9 cellular contexts compared by ENCODE assay signal in genomic region chr15:37109952-37110630, GRCh38. TPM values are rescaled to one million over a fixed set of nuclear protein-coding genes. Genes with fewer than 3 reads are reported as not detected.
DNase-seq lines count a peak whose midpoint lies in the region; ATAC-seq lines count a peak whose summit lies in the region.
"Had no signal": no experiment of that assay in that cellular context is flagged by ENCODE, and none has a peak within 500 bp of the region (broad histone marks: within the 10 kb centered on the region; RNA-seq: fewer than 3 reads in every experiment).

No MANE protein-coding gene starts in this region.

- POLR2A ChIA-PET in activated CD4-positive, alpha-beta memory T cell treated with anti-CD3 and anti-CD28 coated beads, Interleukin-2, amount 10 ng/mL, durations not matched to agents 7 days and 5 days (lab: Charles Lee) = no interaction called here

- H3K27ac Mint-ChIP-seq in activated T-cell treated with anti-CD3 and anti-CD28 coated beads, Interleukin-2, amount 50 U/mL, for 72 hours = no peak overlapping the region
- no peak overlapping the region for H3K27ac Mint-ChIP-seq in memory B cell
- no peak overlapping the region for H3K27ac Mint-ChIP-seq in activated CD4-positive, alpha-beta memory T cell treated with anti-CD3 and anti-CD28 coated beads, Interleukin-2, amount 10 ng/mL, durations not matched to agents 7 days and 5 days

- H3K4me1 ChIP-seq in ectodermal cell (ENCODE audit: control insufficient read depth, insufficient read depth, low read length) (peaks cover 25% of the 10 kb centered on the region), urinary bladder (ENCODE audit: insufficient read depth) (peaks cover 3% of the 10 kb centered on the region)
- H3K4me1 ChIP-seq: BLaER1 had no signal

- peak overlapping the region; percentile 58 to 67 for H3K4me3 Mint-ChIP-seq in activated T-cell treated with anti-CD3 and anti-CD28 coated beads, Interleukin-2, amount 50 U/mL, for 72 hours
- peak overlapping the region; percentile 49 for H3K4me3 Mint-ChIP-seq in memory B cell
- H3K4me3 Mint-ChIP-seq in activated CD4-positive, alpha-beta memory T cell treated with anti-CD3 and anti-CD28 coated beads, Interleukin-2, amount 10 ng/mL, durations not matched to agents 7 days and 5 days = no peak overlapping the region

- no peak overlapping the region for H3K27ac ChIP-seq in ectodermal cell (ENCODE audit: insufficient read depth, low read depth, low read length, poor library complexity, severe bottlenecking)
- no peak overlapping the region for H3K27ac ChIP-seq in urinary bladder (ENCODE audit: low read depth)
- H3K27ac ChIP-seq: BLaER1 had no signal

- H3K36me3 Mint-ChIP-seq in activated T-cell treated with anti-CD3 and anti-CD28 coated beads, Interleukin-2, amount 50 U/mL, for 72 hours (ENCODE audit: insufficient read depth in 2 of 2) = peaks cover 4 to 10% of the 10 kb centered on the region in 2 donors
- peaks cover 1% of the 10 kb centered on the region for H3K36me3 Mint-ChIP-seq in memory B cell
- H3K36me3 Mint-ChIP-seq in activated CD4-positive, alpha-beta memory T cell treated with anti-CD3 and anti-CD28 coated beads, Interleukin-2, amount 10 ng/mL, durations not matched to agents 7 days and 5 days (ENCODE audit: low read depth) = peaks cover 2% of the 10 kb centered on the region

- peaks cover 65% of the 10 kb centered on the region for H3K27me3 ChIP-seq in ectodermal cell (ENCODE audit: control insufficient read depth, insufficient read depth, low read length, poor library complexity, severe bottlenecking)

- H3K36me3 ChIP-seq in ectodermal cell (ENCODE audit: control insufficient read depth, insufficient read depth, low read length) (no peaks in the 10 kb centered on the region), urinary bladder (ENCODE audit: insufficient read depth) (no peaks in the 10 kb centered on the region)
- H3K36me3 ChIP-seq: BLaER1 had no signal

- CTCF ChIA-PET in activated CD4-positive, alpha-beta memory T cell treated with anti-CD3 and anti-CD28 coated beads, Interleukin-2, amount 10 ng/mL, durations not matched to agents 7 days and 5 days (lab: Charles Lee) = no interaction called here

- H3K9me3 Mint-ChIP-seq in activated T-cell treated with anti-CD3 and anti-CD28 coated beads, Interleukin-2, amount 50 U/mL, for 72 hours = no peaks in the 10 kb centered on the region
- peaks cover 1% of the 10 kb centered on the region for H3K9me3 Mint-ChIP-seq in memory B cell
- H3K9me3 Mint-ChIP-seq in activated CD4-positive, alpha-beta memory T cell treated with anti-CD3 and anti-CD28 coated beads, Interleukin-2, amount 10 ng/mL, durations not matched to agents 7 days and 5 days = no peaks in the 10 kb centered on the region

- H3K4me3 ChIP-seq in ectodermal cell (ENCODE audit: insufficient read depth, low read depth, low read length) = peak overlapping the region; percentile 14
- peak overlapping the region; percentile 44 for H3K4me3 ChIP-seq in urinary bladder (ENCODE audit: low read depth, low read length)
- H3K4me3 ChIP-seq: BLaER1 had no signal

- 0 to 2% methylated on average over 24 to 25 of the region's 27 CpGs for WGBS in ectodermal cell, 2 experiments
- 26% methylated on average over 27 of the region's 27 CpGs for WGBS in urinary bladder

- DNase-seq in activated T-cell treated with anti-CD3 and anti-CD28 coated beads, Interleukin-2, amount 50 U/mL, for 72 hours = no peak
- DNase-seq in activated T-cell treated with anti-CD3 and anti-CD28 coated beads for 4 hours = no peak
- DNase-seq in memory B cell (ENCODE audit: low spot score in 2 of 2) = no peak
- DNase-seq in stimulated activated naive CD4-positive, alpha-beta T cell treated with Interleukin-2 at 50 U/mL for 16 hours (lab: John Stamatoyannopoulos, UW) = no peak
- no peak for DNase-seq in inferior parietal cortex (ENCODE audit: extremely low spot score)
- DNase-seq in activated CD4-positive, alpha-beta memory T cell treated with anti-CD3 and anti-CD28 coated beads, Interleukin-2, amount 10 ng/mL, durations not matched to agents 7 days and 5 days = no peak

- peaks cover 10% of the 10 kb centered on the region for H3K4me1 Mint-ChIP-seq in activated T-cell treated with anti-CD3 and anti-CD28 coated beads, Interleukin-2, amount 50 U/mL, for 72 hours (ENCODE audit: low read depth)
- peaks cover 5% of the 10 kb centered on the region for H3K4me1 Mint-ChIP-seq in memory B cell
- peaks cover 4% of the 10 kb centered on the region for H3K4me1 Mint-ChIP-seq in activated CD4-positive, alpha-beta memory T cell treated with anti-CD3 and anti-CD28 coated beads, Interleukin-2, amount 10 ng/mL, durations not matched to agents 7 days and 5 days

- H3K9me3 ChIP-seq in ectodermal cell (ENCODE audit: control insufficient read depth, low read length) = no peaks in the 10 kb centered on the region
- H3K9me3 ChIP-seq: BLaER1 had no signal

- no peak for ATAC-seq in activated T-cell treated with anti-CD3 and anti-CD28 coated beads, Interleukin-2, amount 50 U/mL, for 72 hours (replicated peaks in 1 of 2)
- no peak for ATAC-seq in memory B cell (ENCODE audit: low read depth)

- peaks cover 91% of the 10 kb centered on the region for H3K27me3 Mint-ChIP-seq in activated T-cell treated with anti-CD3 and anti-CD28 coated beads, Interleukin-2, amount 50 U/mL, for 72 hours (ENCODE audit: low read depth)
- H3K27me3 Mint-ChIP-seq in memory B cell = peaks cover 22% of the 10 kb centered on the region
- H3K27me3 Mint-ChIP-seq in activated CD4-positive, alpha-beta memory T cell treated with anti-CD3 and anti-CD28 coated beads, Interleukin-2, amount 10 ng/mL, durations not matched to agents 7 days and 5 days = peaks cover 73% of the 10 kb centered on the region

RNA-seq across cellular contexts. Expression of gene MEIS2, which starts 9.7 kb away (rescaled TPM):
- under 1 TPM in 1 of 2 donors, not detected in 1; 0.19 TPM for total RNA-seq in activated T-cell treated with anti-CD3 and anti-CD28 coated beads, Interleukin-2, amount 50 U/mL, for 72 hours
- polyA plus RNA-seq in ectodermal cell (2013, experiment 1 of 4) = 88.1 TPM
- 77.5 TPM for polyA plus RNA-seq in ectodermal cell (2013, experiment 2 of 4)
- polyA plus RNA-seq in ectodermal cell (2013, experiment 3 of 4) = 75.8 TPM
- 82.1 TPM for polyA plus RNA-seq in ectodermal cell (2013, experiment 4 of 4)
- total RNA-seq in urinary bladder = 163 TPM
- polyA plus RNA-seq in urinary bladder = 79.8 TPM
- total RNA-seq in activated CD4-positive, alpha-beta memory T cell treated with anti-CD3 and anti-CD28 coated beads, Interleukin-2, amount 10 ng/mL, durations not matched to agents 7 days and 5 days = not detected

Comparison
In these comparisons a context has a peak if more than half of its experiments do, and no peak if none do; other contexts are left out.
1. RNA of gene MEIS2, which starts 9.7 kb away (total RNA-seq): 163 TPM in urinary bladder (single experiment); not detected in activated CD4-positive, alpha-beta memory T cell treated with anti-CD3 and anti-CD28 coated beads, Interleukin-2, amount 10 ng/mL, durations not matched to agents 7 days and 5 days and 0.19 TPM in activated T-cell treated with anti-CD3 and anti-CD28 coated beads, Interleukin-2, amount 50 U/mL, for 72 hours; every median in the first group is over 100 times any median in the second.